ENCODE assay signal across 8 cellular contexts in the genomic region with DNA sequence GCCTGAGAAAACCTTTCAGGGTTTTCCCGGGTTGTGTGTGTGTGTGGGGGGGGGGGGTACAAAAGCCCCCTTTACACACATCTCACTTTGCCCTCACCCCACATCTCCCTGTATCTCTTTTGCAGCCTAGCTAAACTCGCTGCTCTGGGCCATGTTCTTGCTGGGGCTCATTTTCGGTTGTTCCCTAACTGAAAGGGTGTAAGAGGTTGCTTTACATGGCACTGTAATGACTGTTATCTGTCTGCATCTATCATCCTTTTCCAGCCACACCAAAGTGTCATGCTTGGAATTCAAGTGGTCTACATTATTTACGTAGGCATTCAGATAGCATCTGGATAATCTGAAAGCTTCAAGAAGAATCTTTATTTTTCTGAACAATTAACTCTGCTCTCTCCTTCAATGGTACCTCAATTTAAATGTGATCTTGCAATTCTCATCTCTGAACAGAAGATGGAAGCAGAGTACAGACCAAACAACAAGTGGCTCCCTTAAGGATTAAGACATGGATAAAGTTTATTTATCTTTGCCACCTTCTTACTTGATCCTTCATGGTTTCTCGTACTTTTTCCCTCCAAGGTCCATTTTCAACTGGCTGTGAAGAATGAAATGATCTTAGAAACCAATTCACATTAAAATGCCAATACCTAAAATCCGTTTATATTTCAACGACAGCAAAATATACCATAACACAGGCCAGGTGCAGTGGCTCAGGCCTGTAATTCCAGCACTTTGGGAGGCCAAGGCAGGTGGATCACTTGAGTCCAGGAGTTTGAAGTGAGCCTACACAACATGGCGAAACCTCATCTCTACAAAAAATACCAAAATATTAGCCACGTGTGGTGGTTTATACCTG. TPM values are rescaled to one million over a fixed set of nuclear protein-coding genes. Genes with fewer than 3 reads are reported as not detected.
A peak's percentile ranks its signal among the peaks of the same experiment; 100 is the strongest.
DNase-seq lines count a peak whose midpoint lies in the region; ATAC-seq, FAIRE-seq and TF ChIP-seq lines count a peak whose summit lies in the region.

No MANE protein-coding gene starts in this region.

- no peak for TF ChIP-seq POLR2A in H54 (IDR thresholded peaks at IDR 0.05; ENCODE audit: low read depth, low read length)

- DNase-seq in ELR (ENCODE audit: low read depth) (peak; percentile 53), H54 (ENCODE audit: insufficient read length, low spot score) (peak; percentile 21), NCI-H524 (lab: John Stamatoyannopoulos, UW) (peak; percentile 9 to 62), cerebellum (ENCODE audit: low spot score) (peak; percentile 63), left lung (no peak), T-helper 9 cell (no peak)
- no peak for DNase-seq in activated CD4-positive, CD25-positive, alpha-beta regulatory T cell treated with anti-CD3 and anti-CD28 coated beads, Interleukin-2, amount 50 U/mL, for 72 hours

- H3K9me3 ChIP-seq in left lung, result no peaks in the 10 kb centered on the region

- H3K4me1 ChIP-seq in left lung, result no peaks in the 10 kb centered on the region

- H3K27ac ChIP-seq in left lung, result no peak overlapping the region

- peak; percentile 32 to 74 for TF ChIP-seq CTCF in left lung (IDR thresholded peaks at IDR 0.05)

- ATAC-seq in left lung (peak; percentile 92), GM21447 (IDR thresholded peaks at IDR 0.05; ENCODE audit: unreplicated experiment) (no peak)

- peak; percentile 87 for FAIRE-seq in H54 (lab: Jason Lieb, UNC)

- intact Hi-C loops in left lung (cut with DNase I), result loop anchor here in 1 of 2 donors (2.0 to 10.0 kb wide), 2 partner anchors 139 to 235 kb away; no protein-coding TSS in a partner anchor

- no peak overlapping the region for H3K4me3 ChIP-seq in left lung

- H3K27me3 ChIP-seq in left lung, result no peaks in the 10 kb centered on the region

- H3K36me3 ChIP-seq in left lung, result no peaks in the 10 kb centered on the region

RNA-seq across cellular contexts. Expression of gene DCLK3, which starts 34.9 kb away (rescaled TPM):
- total RNA-seq in cerebellum (3.6 TPM), left lung (under 1 TPM; 0.15 to 0.47 TPM)

Comparison
In these comparisons a context has a peak if more than half of its experiments do, and no peak if none do; other contexts are left out.
1. DNase-seq: peak in ELR (single experiment), H54 (single experiment), NCI-H524 (2 of 2) and cerebellum (single experiment); none in left lung (0 of 2), T-helper 9 cell (single experiment) and activated CD4-positive, CD25-positive, alpha-beta regulatory T cell treated with anti-CD3 and anti-CD28 coated beads, Interleukin-2, amount 50 U/mL, for 72 hours (single experiment).